9 cellular contexts compared by ENCODE assay signal in genomic region chr17:77146882-77147281, GRCh38. TPM values are rescaled to one million over a fixed set of nuclear protein-coding genes. Genes with fewer than 3 reads are reported as not detected.
DNase-seq lines count a peak whose midpoint lies in the region; TF ChIP-seq lines count a peak whose summit lies in the region.
"Had no signal": no experiment of that assay in that cellular context is flagged by ENCODE, and none has a peak within 500 bp of the region (broad histone marks: within the 10 kb centered on the region; RNA-seq: fewer than 3 reads in every experiment).

No MANE protein-coding gene starts in this region.

- no peaks in the 10 kb centered on the region for H3K27me3 Mint-ChIP-seq in H9 (ENCODE audit: low read depth)
- no peaks in the 10 kb centered on the region for H3K27me3 Mint-ChIP-seq in activated T-helper 2 cell treated with anti-CD3 and anti-CD28 coated beads, Interferon-gamma antibody, Interleukin-2, Interleukin-4, amounts not matched to agents 10 μg/mL and 5 μg/mL and 100 μg/mL, durations not matched to agents 14 hours and 24 hours and 36 hours (ENCODE audit: low read depth)
- H3K27me3 Mint-ChIP-seq: activated CD8-positive, alpha-beta memory T cell treated with anti-CD3 and anti-CD28 coated beads, Interleukin-2, amount 10 ng/mL, durations not matched to agents 7 days and 5 days had no signal

- H3K27ac ChIP-seq in H9 (ENCODE audit: insufficient read length, low read depth, low read length) (no peak overlapping the region), VCaP (peak overlapping the region; percentile 93; the same call in 1 of the 2 replicates), spleen (peak overlapping the region; percentile 20 to 100 (median 88))

- no peak overlapping the region for H2AK5ac ChIP-seq in H9 (ENCODE audit: insufficient read length, low read length)

- H3K23ac ChIP-seq in H9 (ENCODE audit: insufficient read length, low read depth, low read length): no peak overlapping the region

- H3K14ac ChIP-seq in H9 (ENCODE audit: insufficient read depth, low read length): no peak overlapping the region

- H2BK20ac ChIP-seq in H9 (ENCODE audit: low read depth, low read length, poor library complexity, severe bottlenecking): no peak overlapping the region

- H3K56ac ChIP-seq in H9 (ENCODE audit: insufficient read length, low read depth, low read length): no peak overlapping the region

- H3K4me3 Mint-ChIP-seq in H9: no peak overlapping the region
- H3K4me3 Mint-ChIP-seq in activated T-helper 2 cell treated with anti-CD3 and anti-CD28 coated beads, Interferon-gamma antibody, Interleukin-2, Interleukin-4, amounts not matched to agents 10 μg/mL and 5 μg/mL and 100 μg/mL, durations not matched to agents 14 hours and 24 hours and 36 hours (ENCODE audit: low read depth): no peak overlapping the region
- H3K4me3 Mint-ChIP-seq: activated CD8-positive, alpha-beta memory T cell treated with anti-CD3 and anti-CD28 coated beads, Interleukin-2, amount 10 ng/mL, durations not matched to agents 7 days and 5 days had no signal

- H3K23me2 ChIP-seq in H9 (ENCODE audit: insufficient read length, low read depth, low read length, poor library complexity, severe bottlenecking): no peaks in the 10 kb centered on the region

- H3K36me3 Mint-ChIP-seq in H9 (ENCODE audit: insufficient read depth in 1 of 3, low read depth in 3 of 3): peaks cover 0 to 44% (median 43%) of the 10 kb centered on the region in 3 experiments; a peak in 5 of 7 replicates
- peaks cover 83% of the 10 kb centered on the region for H3K36me3 Mint-ChIP-seq in activated T-helper 2 cell treated with anti-CD3 and anti-CD28 coated beads, Interferon-gamma antibody, Interleukin-2, Interleukin-4, amounts not matched to agents 10 μg/mL and 5 μg/mL and 100 μg/mL, durations not matched to agents 14 hours and 24 hours and 36 hours (ENCODE audit: low read depth)

- H3K9me3 ChIP-seq in H9 (ENCODE audit: control insufficient read depth, low read depth, low read length) (no peaks in the 10 kb centered on the region), spleen (no peaks in the 10 kb centered on the region)

- peak; percentile 63 for DNase-seq in H9
- DNase-seq in kidney epithelial cell (ENCODE audit: low read depth): no peak
- peak; percentile 90 for DNase-seq in spleen
- no peak for DNase-seq in T-helper 1 cell
- DNase-seq in SW 1271 (lab: John Stamatoyannopoulos, UW): no peak
- no peak for DNase-seq in activated T-helper 2 cell treated with anti-CD3 and anti-CD28 coated beads, Interferon-gamma antibody, Interleukin-2, Interleukin-4, amounts not matched to agents 10 μg/mL and 5 μg/mL and 100 μg/mL, durations not matched to agents 14 hours and 24 hours and 36 hours (ENCODE audit: low spot score)
- DNase-seq: activated CD8-positive, alpha-beta memory T cell treated with anti-CD3 and anti-CD28 coated beads, Interleukin-2, amount 10 ng/mL, durations not matched to agents 7 days and 5 days; nucleus accumbens had no signal

- H4K8ac ChIP-seq in H9 (replicated peaks; ENCODE audit: insufficient read length, low read depth, low read length): no peak overlapping the region

- no peak overlapping the region for H2BK15ac ChIP-seq in H9 (ENCODE audit: low read depth, low read length)

- H4K20me1 ChIP-seq in H9 (ENCODE audit: control insufficient read depth, insufficient read depth, insufficient read length): peaks cover 2% of the 10 kb centered on the region

- H3K27me3 ChIP-seq in H9 (ENCODE audit: insufficient read depth, low read length): no peaks in the 10 kb centered on the region
- no peaks in the 10 kb centered on the region for H3K27me3 ChIP-seq in kidney epithelial cell (ENCODE audit: control insufficient read depth, insufficient read depth, low read length)
- H3K27me3 ChIP-seq in spleen (replicated peaks in 1 of 7): no peaks in the 10 kb centered on the region

- H2BK5ac ChIP-seq in H9 (ENCODE audit: insufficient read length, low read length): no peak overlapping the region

- no peak overlapping the region for H2BK12ac ChIP-seq in H9 (ENCODE audit: insufficient read length, low read depth, low read length)

- H3K36me3 ChIP-seq in kidney epithelial cell (ENCODE audit: control insufficient read depth, insufficient read depth, low read length) (peaks cover 6% of the 10 kb centered on the region), spleen (peaks cover 2 to 89% (median 32%) of the 10 kb centered on the region in 6 donors)

- H3K18ac ChIP-seq in H9 (ENCODE audit: insufficient read length, low read depth, low read length): no peak overlapping the region

- H2AFZ ChIP-seq in H9 (ENCODE audit: low read length): no peak overlapping the region

- no peak overlapping the region for H3K9ac ChIP-seq in H9 (ENCODE audit: extremely low read depth, insufficient read length, low read length)

- peak overlapping the region in 1 of 3 experiments; percentile 62; a peak in 2 of 7 replicates for H3K27ac Mint-ChIP-seq in H9
- no peak overlapping the region for H3K27ac Mint-ChIP-seq in activated T-helper 2 cell treated with anti-CD3 and anti-CD28 coated beads, Interferon-gamma antibody, Interleukin-2, Interleukin-4, amounts not matched to agents 10 μg/mL and 5 μg/mL and 100 μg/mL, durations not matched to agents 14 hours and 24 hours and 36 hours

- no peak overlapping the region for H3K4me2 ChIP-seq in H9 (ENCODE audit: insufficient read depth, insufficient read length, low read length)

- H3K4me3 ChIP-seq in kidney epithelial cell (ENCODE audit: low read depth, low read length) (peak overlapping the region; percentile 2), spleen (peak overlapping the region in 2 of 8 donors; percentile 14 to 89)

- H3K79me2 ChIP-seq in H9 (ENCODE audit: insufficient read depth, low read length): peaks cover 4% of the 10 kb centered on the region; the same call in 1 of the 2 replicates

- TF ChIP-seq POLR2A in spleen (IDR thresholded peaks at IDR 0.05): no peak

- H4K5ac ChIP-seq in H9 (ENCODE audit: insufficient read length, low read depth, low read length): no peak overlapping the region

- intact Hi-C loops in spleen (cut with DNase I; ENCODE audit: low total_unique reads): no loop called here
- intact Hi-C loops in activated T-helper 2 cell treated with anti-CD3 and anti-CD28 coated beads, Interferon-gamma antibody, Interleukin-2, Interleukin-4, amounts not matched to agents 10 μg/mL and 5 μg/mL and 100 μg/mL, durations not matched to agents 14 hours and 24 hours and 36 hours (cut with micrococcal nuclease): no loop called here

- peaks cover 13% of the 10 kb centered on the region; the same call in 1 of the 2 replicates for H3K4me1 ChIP-seq in H9 (ENCODE audit: insufficient read depth, low read length)
- peaks cover 45 to 100% (median 93%) of the 10 kb centered on the region in 6 donors for H3K4me1 ChIP-seq in spleen

- H4K91ac ChIP-seq in H9 (ENCODE audit: insufficient read length, low read depth, low read length): no peak overlapping the region

- no peak overlapping the region for H3T11ph ChIP-seq in H9 (ENCODE audit: low read length)

- no CpG with 5 or more reads among the region's 17 CpGs for WGBS in H9 (ENCODE audit: extremely low coverage, insufficient read length, low lambda C conversion rate)
- WGBS in spleen, 5 donors: 50 to 79% (median 68%) methylated on average over 17 of the region's 17 CpGs

- peaks cover 34 to 39% of the 10 kb centered on the region in 2 experiments for H3K4me1 Mint-ChIP-seq in H9
- H3K4me1 Mint-ChIP-seq in activated T-helper 2 cell treated with anti-CD3 and anti-CD28 coated beads, Interferon-gamma antibody, Interleukin-2, Interleukin-4, amounts not matched to agents 10 μg/mL and 5 μg/mL and 100 μg/mL, durations not matched to agents 14 hours and 24 hours and 36 hours (ENCODE audit: low read depth): peaks cover 58% of the 10 kb centered on the region

- H3K79me1 ChIP-seq in H9 (ENCODE audit: insufficient read depth, low read depth, low read length, poor library complexity, severe bottlenecking): no peaks in the 10 kb centered on the region

- TF ChIP-seq CTCF in H9 (conservative IDR thresholded peaks at IDR 0.05) (no peak), VCaP (conservative IDR thresholded peaks at IDR 0.05) (no peak), kidney epithelial cell (IDR thresholded peaks at IDR 0.05; ENCODE audit: insufficient read depth, low read length, poor library complexity, severe bottlenecking) (peak; percentile 49), spleen (IDR thresholded peaks at IDR 0.05 in 8 of 11, conservative IDR thresholded peaks at IDR 0.05 in 3 of 11) (peak in 2 of 11 experiments; percentile 29)

- no peaks in the 10 kb centered on the region for H3K9me3 Mint-ChIP-seq in H9
- H3K9me3 Mint-ChIP-seq in activated T-helper 2 cell treated with anti-CD3 and anti-CD28 coated beads, Interferon-gamma antibody, Interleukin-2, Interleukin-4, amounts not matched to agents 10 μg/mL and 5 μg/mL and 100 μg/mL, durations not matched to agents 14 hours and 24 hours and 36 hours: no peaks in the 10 kb centered on the region

- H2BK120ac ChIP-seq in H9 (ENCODE audit: low read depth, low read length, poor library complexity, severe bottlenecking): no peak overlapping the region

- no peak overlapping the region for H3K4ac ChIP-seq in H9 (ENCODE audit: low read depth, low read length)

RNA-seq across cellular contexts. Expression of gene SEC14L1, which starts 6.1 kb away (rescaled TPM):
- 58.6 and 62.1 TPM in 2 replicates for total RNA-seq in H9 (2021)
- total RNA-seq in kidney epithelial cell: 41.6 and 46.2 TPM in 2 replicates
- 100 to 1,000 TPM; 152 to 202 (median 182) TPM for total RNA-seq in spleen
- 10 to 100 TPM; 14.5 to 37.6 (median 18.0) TPM for polyA plus RNA-seq in spleen
- total RNA-seq in activated T-helper 2 cell treated with anti-CD3 and anti-CD28 coated beads, Interferon-gamma antibody, Interleukin-2, Interleukin-4, amounts not matched to agents 10 μg/mL and 5 μg/mL and 100 μg/mL, durations not matched to agents 14 hours and 24 hours and 36 hours: 90.5 and 92.2 TPM in 2 replicates

Comparison
In these comparisons a context has a peak if more than half of its experiments do, and no peak if none do; other contexts are left out.
1. DNase-seq: peak in H9 (single experiment) and spleen (single experiment); none in kidney epithelial cell (single experiment), T-helper 1 cell (0 of 5), SW 1271 (0 of 2) and activated T-helper 2 cell treated with anti-CD3 and anti-CD28 coated beads, Interferon-gamma antibody, Interleukin-2, Interleukin-4, amounts not matched to agents 10 μg/mL and 5 μg/mL and 100 μg/mL, durations not matched to agents 14 hours and 24 hours and 36 hours (single experiment).